20 cellular contexts compared by ENCODE assay signal in genomic region chr7:82823073-82823472, GRCh38.
DNase-seq lines count a peak whose midpoint lies in the region; ATAC-seq, FAIRE-seq and TF ChIP-seq lines count a peak whose summit lies in the region.
"Had no signal": no experiment of that assay in that cellular context is flagged by ENCODE, and none has a peak within 500 bp of the region (broad histone marks: within the 10 kb centered on the region; RNA-seq: fewer than 3 reads in every experiment).

No MANE protein-coding gene starts in this region.

- no peak overlapping the region for H3K4me3 ChIP-seq in A549
- H3K4me3 ChIP-seq in ACC112 (ENCODE audit: low read depth, low read length) = no peak overlapping the region
- no peak overlapping the region for H3K4me3 ChIP-seq in K562
- H3K4me3 ChIP-seq: BLaER1 treated with 17β-estradiol and CSF1 and Interleukin-3, amounts not matched to agents 10 nM and 100 nM had no signal

- POLR2A ChIA-PET in A549 (lab: Yijun Ruan, JAX) (no interaction called here), K562 (lab: Yijun Ruan, JAX) (no interaction called here)

- TF ChIP-seq POLR2A in A549 (IDR thresholded peaks at IDR 0.05; ENCODE audit: low read length) (no peak), K562 (conservative IDR thresholded peaks at IDR 0.05) (no peak)

- CTCF ChIA-PET in A549 (lab: Yijun Ruan, JAX) = interaction anchor here (2.4 kb wide), 1 partner anchor 12 kb away, joined by 10 read pairs; no protein-coding TSS in a partner anchor
- CTCF ChIA-PET in K562 (lab: Yijun Ruan, JAX; ENCODE audit: low intra/inter-chr PET ratio) = no interaction called here

- DNase-seq in A549 (ENCODE audit: low read depth in 1 of 2, low spot score in 1 of 2) (no peak), K562 (ENCODE audit: extremely low read depth in 1 of 4, low spot score in 3 of 4) (no peak), HPDE6-E6E7 (ENCODE audit: extremely low spot score) (no peak)
- DNase-seq in activated CD8-positive, alpha-beta memory T cell treated with anti-CD3 and anti-CD28 coated beads, Interleukin-2, amount 50 U/mL, for 4 hours = no peak
- DNase-seq: 8988T; ACHN; AML-193; Caco-2; Calu3; CD4-positive, alpha-beta T cell; CD8-positive, alpha-beta T cell; DMS79 treated with DMSO at 0.1 percent for 48 hours; GF-D8 had no signal

- in situ Hi-C loops in K562 (cut with MboI) = no loop called here

- TF ChIP-seq RAD21 in A549 (conservative IDR thresholded peaks at IDR 0.05 in 1 of 2, IDR thresholded peaks at IDR 0.05 in 1 of 2) (no peak), K562 (CRISPR knock-in tag; conservative IDR thresholded peaks at IDR 0.05 in 1 of 2, IDR thresholded peaks at IDR 0.05 in 1 of 2) (no peak)

- H3K27me3 ChIP-seq in ACC112 (ENCODE audit: insufficient read depth, low read length) = no peaks in the 10 kb centered on the region
- H3K27me3 ChIP-seq in K562 (ENCODE audit: control insufficient read depth in 2 of 2, insufficient read depth in 2 of 2, low read length in 2 of 2) = no peaks in the 10 kb centered on the region
- H3K27me3 ChIP-seq: BLaER1 treated with 17β-estradiol and CSF1 and Interleukin-3, amounts not matched to agents 10 nM and 100 nM had no signal

- FAIRE-seq in A549 (lab: Jason Lieb, UNC) (no peak), K562 (lab: Jason Lieb, UNC) (no peak)
- FAIRE-seq: A204.1, GM12891, GM19239 had no signal

- TF ChIP-seq CTCF in A549 (IDR thresholded peaks at IDR 0.05) (no peak), K562 (IDR thresholded peaks at IDR 0.05 in 2 of 3, conservative IDR thresholded peaks at IDR 0.05 in 1 of 3; ENCODE audit: insufficient read depth in 2 of 3, low read depth in 1 of 3, low read length in 3 of 3) (no peak)

- 29% methylated on average over 2 of the region's 2 CpGs for whole genome bisulfite sequencing in A549 (ENCODE audit: missing lambda C conversion rate)
- 0% methylated on average over 2 of the region's 2 CpGs for WGBS in K562 (ENCODE audit: insufficient coverage, low coverage, missing lambda C conversion rate)

- TF ChIP-seq EP300 in A549 (IDR thresholded peaks at IDR 0.05) = no peak
- TF ChIP-seq EP300 in K562 (IDR thresholded peaks at IDR 0.05; ENCODE audit: low read length) = no peak

- H3K9me3 ChIP-seq in A549 = no peaks in the 10 kb centered on the region
- H3K9me3 ChIP-seq in K562 (replicated peaks; ENCODE audit: control insufficient read depth, insufficient read depth, low read depth, low read length) = no peaks in the 10 kb centered on the region
- H3K9me3 ChIP-seq: BLaER1 treated with 17β-estradiol and CSF1 and Interleukin-3, amounts not matched to agents 10 nM and 100 nM; Caco-2 had no signal

- no TSS peak for BruUV-seq in K562 (replicated peaks; lab: Mats Ljungman, UMichigan)

- no peaks in the 10 kb centered on the region for H4K20me1 ChIP-seq in K562 (replicated peaks; ENCODE audit: control insufficient read depth, insufficient read depth, low read length)
- H4K20me1 ChIP-seq: BLaER1 treated with 17β-estradiol and CSF1 and Interleukin-3, amounts not matched to agents 10 nM and 100 nM had no signal

- H3K27ac ChIP-seq in A549 (no peak overlapping the region), ACC112 (ENCODE audit: low read depth, low read length) (no peak overlapping the region), K562 (ENCODE audit: extremely low read depth, low read depth, low read length) (no peak overlapping the region)
- H3K27ac ChIP-seq: BLaER1 treated with 17β-estradiol and CSF1 and Interleukin-3, amounts not matched to agents 10 nM and 100 nM; C4-2B had no signal

- H2AFZ ChIP-seq in ACC112 (ENCODE audit: low read length, unreplicated experiment) = peak overlapping the region; percentile 47
- H2AFZ ChIP-seq in K562 (ENCODE audit: low read depth, low read length) = no peak overlapping the region

- intact Hi-C loops in K562 (cut with micrococcal nuclease) = no loop called here

- H3K79me2 ChIP-seq in ACC112 (ENCODE audit: control insufficient read depth, insufficient read depth, low read length, unreplicated experiment) (no peaks in the 10 kb centered on the region), K562 (ENCODE audit: control insufficient read depth, insufficient read depth, low read length) (no peaks in the 10 kb centered on the region)

- H3K36me3 ChIP-seq in ACC112 (ENCODE audit: insufficient read depth, low read length) = no peaks in the 10 kb centered on the region
- H3K36me3 ChIP-seq in K562 (ENCODE audit: control insufficient read depth, insufficient read depth, low read length) = no peaks in the 10 kb centered on the region
- H3K36me3 ChIP-seq: BLaER1 treated with 17β-estradiol and CSF1 and Interleukin-3, amounts not matched to agents 10 nM and 100 nM had no signal

- H3K9ac ChIP-seq in K562 (ENCODE audit: insufficient read depth in 1 of 2, low read depth in 2 of 2, low read length in 2 of 2) = no peak overlapping the region
- H3K9ac ChIP-seq: BLaER1 treated with 17β-estradiol and CSF1 and Interleukin-3, amounts not matched to agents 10 nM and 100 nM had no signal

- ATAC-seq in A549 (no peak), K562 (no peak), HG02981 (IDR thresholded peaks at IDR 0.05; ENCODE audit: unreplicated experiment) (no peak)
- ATAC-seq: CD8-positive, alpha-beta T cell had no signal

- no peak overlapping the region for H3K4me2 ChIP-seq in A549
- H3K4me2 ChIP-seq in K562 (ENCODE audit: insufficient read depth, low read length) = no peak overlapping the region
- H3K4me2 ChIP-seq: BLaER1 treated with 17β-estradiol and CSF1 and Interleukin-3, amounts not matched to agents 10 nM and 100 nM had no signal

- H3K4me1 ChIP-seq in A549 = no peaks in the 10 kb centered on the region
- H3K4me1 ChIP-seq in ACC112 (ENCODE audit: control insufficient read depth, insufficient read depth, low read length, unreplicated experiment) = no peaks in the 10 kb centered on the region
- no peaks in the 10 kb centered on the region for H3K4me1 ChIP-seq in K562 (replicated peaks in 1 of 2; ENCODE audit: control insufficient read depth in 2 of 2, insufficient read depth in 2 of 2, low read length in 2 of 2)
- H3K4me1 ChIP-seq: BLaER1 treated with 17β-estradiol and CSF1 and Interleukin-3, amounts not matched to agents 10 nM and 100 nM; Caco-2 had no signal

- H3K9me1 ChIP-seq in K562 (ENCODE audit: control insufficient read depth, insufficient read depth, low read length) = no peaks in the 10 kb centered on the region

TF ChIP-seq in A549, 52 proteins besides CTCF, POLR2A, EP300 and RAD21:
- TF ChIP-seq MAFK (IDR thresholded peaks at IDR 0.05; ENCODE audit: partially characterized antibody) = peak; percentile 90
- TF ChIP-seq EHF (CRISPR knock-in tag; IDR thresholded peaks at IDR 0.05) = no peak
- no peak for TF ChIP-seq ESRRA (IDR thresholded peaks at IDR 0.05; ENCODE audit: borderline replicate concordance, low read length)
- no peak for TF ChIP-seq ELK1 (IDR thresholded peaks at IDR 0.05; ENCODE audit: low read depth, low read length)
TF ChIP-seq in A549: peak in this region for 1.

TF ChIP-seq in K562, 482 proteins besides CTCF, POLR2A, EP300 and RAD21:
- TF ChIP-seq CHD4 (IDR thresholded peaks at IDR 0.05; ENCODE audit: insufficient read depth, insufficient replicate concordance, low read depth, low read length, poor library complexity, severe bottlenecking) = no peak
- TF ChIP-seq MAFF (IDR thresholded peaks at IDR 0.05; ENCODE audit: low read length) = peak; percentile 71
- TF ChIP-seq MAFK (IDR thresholded peaks at IDR 0.05; ENCODE audit: low read length) = peak; percentile 71
- peak; percentile 75 for TF ChIP-seq ZNF316 (IDR thresholded peaks at IDR 0.05)
- peak; percentile 46; the same call in 1 of the 2 replicates for TF ChIP-seq MAFG (tag; conservative IDR thresholded peaks at IDR 0.05)
TF ChIP-seq in K562: peak in this region for 4.

Comparison
In these comparisons a context has a peak if more than half of its experiments do, and no peak if none do; other contexts are left out.
1. Of the 35 proteins assayed by ChIP-seq in both K562 and A549: peak only in K562: none; only in A549: none; in both: MAFK; in neither: 34.